In the genomic region with DNA sequence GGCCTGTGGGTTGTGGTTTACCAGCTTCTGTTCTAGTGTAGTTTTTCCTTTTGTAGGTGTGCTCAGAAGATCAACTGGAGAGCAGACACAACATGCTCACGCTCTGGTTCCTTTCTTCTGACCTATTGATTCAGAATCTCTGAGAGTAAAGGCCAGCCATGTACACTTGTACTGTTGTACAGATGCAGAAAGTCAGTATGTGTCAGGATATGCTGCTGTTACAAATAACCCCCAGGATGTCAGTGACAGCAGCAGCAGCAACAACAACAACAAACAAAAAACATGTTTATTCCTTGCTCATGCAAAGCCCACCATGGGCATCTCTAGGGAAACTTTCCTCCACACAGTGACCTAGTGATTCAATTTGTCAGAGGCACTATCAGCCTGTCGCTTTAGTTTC, we compare ENCODE assay signal across 8 cellular contexts.
"Had no signal": no experiment of that assay in that cellular context is flagged by ENCODE, and none has a peak within 500 bp of the region (broad histone marks: within the 10 kb centered on the region; RNA-seq: fewer than 3 reads in every experiment).

No MANE protein-coding gene starts in this region.

- DNase-seq: GDM1, GF-D8 had no signal

- H3K4me3 ChIP-seq: GM12878 had no signal

- FAIRE-seq: G401.6, GM12878, GM12891, GM12892, GM18507, GM19239 had no signal

- ATAC-seq: GM12878 had no signal
